In the genomic region with DNA sequence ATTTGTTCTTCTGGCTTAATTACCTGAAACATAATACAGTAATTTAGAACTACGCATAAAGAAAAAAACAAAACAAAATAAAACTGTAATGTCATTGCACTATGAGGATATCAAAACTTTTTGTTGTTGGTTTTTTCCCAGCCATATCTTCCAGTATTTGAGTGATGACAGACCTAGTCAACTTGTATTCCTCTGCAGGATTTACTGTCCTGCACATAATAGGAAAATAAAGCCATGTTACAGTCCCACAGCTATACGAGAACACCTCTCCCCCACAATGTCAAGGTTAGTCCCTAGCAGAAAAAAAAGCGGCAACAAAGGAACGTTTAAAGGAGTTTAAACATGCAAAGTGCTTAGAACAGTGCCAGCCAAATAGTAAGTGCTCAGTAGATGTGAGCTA, we compare ENCODE assay signal across 21 cellular contexts.
"Had no signal": no experiment of that assay in that cellular context is flagged by ENCODE, and none has a peak within 500 bp of the region (broad histone marks: within the 10 kb centered on the region; RNA-seq: fewer than 3 reads in every experiment).

No MANE protein-coding gene starts in this region.

- H3K27ac Mint-ChIP-seq: activated CD8-positive, alpha-beta T cell treated with anti-CD3 and anti-CD28 coated beads, Interleukin-2, amount 10 ng/mL, durations not matched to agents 7 days and 5 days; activated naive CD4-positive, alpha-beta T cell treated with anti-CD3 and anti-CD28 coated beads for 36 hours; activated naive CD8-positive, alpha-beta T cell; activated T-helper 17 cell treated with anti-CD3 and anti-CD28 coated beads, Interleukin-2, amount 50 U/mL, for 72 hours had no signal

- H3K27me3 ChIP-seq: MG63 had no signal

- ATAC-seq: activated CD4-positive, CD25-positive, alpha-beta regulatory T cell treated with anti-CD3 and anti-CD28 coated beads, Interleukin-2, amount 50 U/mL, for 24 hours; activated CD8-positive, alpha-beta T cell treated with anti-CD3 and anti-CD28 coated beads, Interleukin-2, amount 10 ng/mL, durations not matched to agents 7 days and 5 days; activated T-helper 17 cell treated with anti-CD3 and anti-CD28 coated beads, Interleukin-2, amount 50 U/mL, for 72 hours had no signal

- H3K36me3 Mint-ChIP-seq: activated naive CD8-positive, alpha-beta T cell; brain had no signal

- H3K4me3 ChIP-seq: MG63, PC-9 had no signal

- H3K27ac ChIP-seq: PC-9, VCaP had no signal

- H3K4me3 Mint-ChIP-seq: activated CD8-positive, alpha-beta T cell treated with anti-CD3 and anti-CD28 coated beads, Interleukin-2, amount 10 ng/mL, durations not matched to agents 7 days and 5 days; activated naive CD4-positive, alpha-beta T cell treated with anti-CD3 and anti-CD28 coated beads for 36 hours; activated naive CD8-positive, alpha-beta T cell; activated T-helper 17 cell treated with anti-CD3 and anti-CD28 coated beads, Interleukin-2, amount 50 U/mL, for 72 hours; brain had no signal

- H3K36me3 ChIP-seq: MG63 had no signal

- H3K9me3 ChIP-seq: MG63 had no signal

- H3K27me3 Mint-ChIP-seq: activated naive CD8-positive, alpha-beta T cell; activated T-helper 17 cell treated with anti-CD3 and anti-CD28 coated beads, Interleukin-2, amount 50 U/mL, for 72 hours had no signal

- DNase-seq: activated CD4-positive, alpha-beta T cell treated with anti-CD3 and anti-CD28 coated beads for 48 hours; activated CD4-positive, alpha-beta T cell treated with anti-CD3 and anti-CD28 coated beads, Interleukin-2, amount 50 U/mL, for 4 hours; activated CD8-positive, alpha-beta memory T cell treated with anti-CD3 and anti-CD28 coated beads, Interleukin-2, amount 50 U/mL, for 48 hours; activated CD8-positive, alpha-beta T cell treated with anti-CD3 and anti-CD28 coated beads, Interleukin-2, amount 10 ng/mL, durations not matched to agents 7 days and 5 days; activated gamma-delta T cell; activated naive CD4-positive, alpha-beta T cell treated with anti-CD3 and anti-CD28 coated beads for 36 hours; activated T-cell treated with anti-CD3 and anti-CD28 coated beads, Interleukin-2, amount 50 U/mL, for 1 hour; amygdala; MG63; NCI-H1105; NCI-H1436 treated with DMSO at 0.1 percent for 48 hours; NCI-H187; NCI-H2081 treated with DMSO at 0.1 percent for 48 hours; NCI-H446; PC-9; SIG-M5 had no signal

- H3K9me3 Mint-ChIP-seq: activated naive CD4-positive, alpha-beta T cell treated with anti-CD3 and anti-CD28 coated beads for 36 hours; activated T-helper 17 cell treated with anti-CD3 and anti-CD28 coated beads, Interleukin-2, amount 50 U/mL, for 72 hours; brain had no signal
